ENCODE assay signal across 8 cellular contexts in the genomic region with DNA sequence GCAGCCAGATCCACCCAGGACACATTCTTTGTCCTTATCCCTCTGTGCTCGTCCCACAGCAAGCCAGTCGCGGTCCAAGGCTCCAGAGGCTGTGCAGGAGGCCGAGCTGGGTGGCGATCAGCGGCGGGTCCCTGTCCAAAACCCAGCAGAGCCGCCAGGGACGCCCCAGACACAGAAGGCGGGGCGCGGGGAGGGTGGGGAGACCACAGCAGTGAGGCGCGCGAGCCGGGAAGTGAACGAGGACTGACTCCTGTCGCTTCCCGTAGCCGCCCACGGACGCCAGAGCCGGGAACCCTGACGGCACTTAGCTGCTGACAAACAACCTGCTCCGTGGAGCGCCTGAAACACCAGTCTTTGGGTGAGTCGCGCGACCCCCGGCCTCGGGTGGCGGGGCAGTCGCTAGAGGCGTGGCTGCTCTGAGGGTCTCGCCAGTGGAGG. TPM values are rescaled to one million over a fixed set of nuclear protein-coding genes. Genes with fewer than 3 reads are reported as not detected.
A peak's percentile ranks its signal among the peaks of the same experiment; 100 is the strongest.
DNase-seq lines count a peak whose midpoint lies in the region; ATAC-seq lines count a peak whose summit lies in the region.

A gene (plus strand): TSS at position 279 of the 438 bp plus-strand sequence. CDS start 2,089 bp downstream, outside the sequence.

- H3K23ac ChIP-seq in neuronal stem cell (ENCODE audit: low read depth, low read length, poor library complexity), result peak within 1 kb of the TSS; percentile 57

- peak within 1 kb of the TSS; percentile 40 for H3K27ac ChIP-seq in SJCRH30
- H3K27ac ChIP-seq in neuronal stem cell (replicated peaks; ENCODE audit: low read length), result no peak within 1 kb of the TSS
- H3K27ac ChIP-seq in subcutaneous abdominal adipose tissue (ENCODE audit: low read depth, low read length), result peak within 1 kb of the TSS; percentile 99

- H3K27me3 ChIP-seq in SJCRH30, result no peaks in the 10 kb centered on the region
- no peaks in the 10 kb centered on the region for H3K27me3 ChIP-seq in neuronal stem cell (ENCODE audit: control insufficient read depth in 3 of 3, insufficient read depth in 3 of 3, low read depth in 1 of 3, low read length in 3 of 3)
- H3K27me3 ChIP-seq in subcutaneous abdominal adipose tissue (ENCODE audit: control insufficient read depth in 5 of 5, insufficient read depth in 4 of 5, low read length in 5 of 5), result no peaks in the 10 kb centered on the region

- no peak within 1 kb of the TSS for H4K91ac ChIP-seq in neuronal stem cell (ENCODE audit: low read depth, low read length, poor library complexity)

- ATAC-seq in GM21367 (IDR thresholded peaks at IDR 0.05; ENCODE audit: unreplicated experiment), result peak; percentile 62

- no peak within 1 kb of the TSS for H2BK120ac ChIP-seq in neuronal stem cell (ENCODE audit: low read depth, low read length)

- WGBS in neuronal stem cell (ENCODE audit: extremely low coverage in 2 of 2, insufficient read length in 2 of 2, insufficient replicate concordance in 1 of 2), 2 donors, result no CpG with 5 or more reads among the region's 35 CpGs

- peak within 1 kb of the TSS; percentile 43 for H2BK15ac ChIP-seq in neuronal stem cell (ENCODE audit: low read length)

- H2BK5ac ChIP-seq in neuronal stem cell (ENCODE audit: low read length), result no peak within 1 kb of the TSS

- H3K9me3 ChIP-seq in SJCRH30 (replicated peaks) (no peaks in the 10 kb centered on the region), neuronal stem cell (replicated peaks in 1 of 2; ENCODE audit: control insufficient read depth in 2 of 2, insufficient read depth in 1 of 2, low read depth in 1 of 2, low read length in 2 of 2) (no peaks in the 10 kb centered on the region), subcutaneous abdominal adipose tissue (ENCODE audit: control insufficient read depth in 5 of 5, low read length in 5 of 5) (no peaks in the 10 kb centered on the region)

- peak within 1 kb of the TSS; percentile 58 for H3K4me3 ChIP-seq in SJCRH30
- peak within 1 kb of the TSS; percentile 31 to 92 for H3K4me3 ChIP-seq in neuronal stem cell (ENCODE audit: low read length in 2 of 2)
- peak within 1 kb of the TSS; percentile 83 to 98 (median 92) for H3K4me3 ChIP-seq in subcutaneous abdominal adipose tissue (ENCODE audit: low read depth in 1 of 5, low read length in 5 of 5)

- H2BK12ac ChIP-seq in neuronal stem cell (ENCODE audit: low read length), result no peak within 1 kb of the TSS

- peak within 1 kb of the TSS; percentile 29 for H4K8ac ChIP-seq in neuronal stem cell (ENCODE audit: low read depth, low read length)

- H3K4ac ChIP-seq in neuronal stem cell (ENCODE audit: low read length), result no peak within 1 kb of the TSS

- no peaks in the 10 kb centered on the region for H3K79me1 ChIP-seq in neuronal stem cell (ENCODE audit: low read depth, low read length)

- H3K4me1 ChIP-seq in SJCRH30, result no peaks in the 10 kb centered on the region
- peaks cover 2% of the 10 kb centered on the region in 2 donors for H3K4me1 ChIP-seq in neuronal stem cell (ENCODE audit: control insufficient read depth in 2 of 2, insufficient read depth in 1 of 2, low read depth in 1 of 2, low read length in 2 of 2)
- peaks cover 2 to 29% (median 14%) of the 10 kb centered on the region in 5 donors for H3K4me1 ChIP-seq in subcutaneous abdominal adipose tissue (ENCODE audit: control insufficient read depth in 5 of 5, insufficient read depth in 5 of 5, low read length in 5 of 5)

- peak within 1 kb of the TSS; percentile 85 for H3K18ac ChIP-seq in neuronal stem cell (ENCODE audit: low read length)

- DNase-seq in COLO829 (ENCODE audit: low spot score) (peak; percentile 82), HUDEP-2 (lab: John Stamatoyannopoulos, UW; ENCODE audit: unreplicated experiment in 76 of 76) (peak in 74 of 76 experiments; percentile 12 to 87 (median 70)), SJCRH30 (peak; percentile 50 to 51), foreskin melanocyte (peak; percentile 74), neuronal stem cell (ENCODE audit: low spot score) (peak; percentile 41)
- DNase-seq in activated gamma-delta T cell treated with anti-CD3 and anti-CD28 coated beads, Interleukin-2, amount 50 U/mL, for 16 hours (ENCODE audit: low read depth), result peak; percentile 66

- H3K4me2 ChIP-seq in neuronal stem cell (ENCODE audit: insufficient read depth, low read length, poor library complexity, severe bottlenecking), result peak within 1 kb of the TSS; percentile 90

- peak within 1 kb of the TSS; percentile 48 for H2AFZ ChIP-seq in neuronal stem cell (ENCODE audit: low read length)

- no peaks in the 10 kb centered on the region for H3K36me3 ChIP-seq in SJCRH30
- H3K36me3 ChIP-seq in neuronal stem cell (replicated peaks in 1 of 2; ENCODE audit: control insufficient read depth in 2 of 2, insufficient read depth in 2 of 2, low read length in 2 of 2), result peaks cover 0 to 1% of the 10 kb centered on the region in 2 donors
- H3K36me3 ChIP-seq in subcutaneous abdominal adipose tissue (ENCODE audit: control insufficient read depth in 5 of 5, insufficient read depth in 5 of 5, low read length in 5 of 5), result peaks cover 11 to 16% (median 14%) of the 10 kb centered on the region in 5 donors

- H3K9ac ChIP-seq in neuronal stem cell (ENCODE audit: low read depth, low read length, poor library complexity) (peak within 1 kb of the TSS; percentile 83), subcutaneous abdominal adipose tissue (ENCODE audit: low read length in 5 of 5) (peak within 1 kb of the TSS; percentile 95 to 98 (median 96))

- H3K14ac ChIP-seq in neuronal stem cell (ENCODE audit: low read length), result no peak within 1 kb of the TSS

- peak within 1 kb of the TSS; percentile 30 for H2AK5ac ChIP-seq in neuronal stem cell (ENCODE audit: low read depth, low read length)

RNA-seq across cellular contexts. Expression of the gene that starts here (rescaled TPM):
- 13.3 and 15.0 TPM in 2 replicates for total RNA-seq in SJCRH30 (2014; rRNA removed; shearing (Covaris generic))
- polyA plus RNA-seq in neuronal stem cell (2013, experiment 1 of 2), result 11.2 TPM
- 11.6 TPM for polyA plus RNA-seq in neuronal stem cell (2013, experiment 2 of 2)
